Comparison of ENCODE assay signal across 19 cellular contexts in the genomic region with DNA sequence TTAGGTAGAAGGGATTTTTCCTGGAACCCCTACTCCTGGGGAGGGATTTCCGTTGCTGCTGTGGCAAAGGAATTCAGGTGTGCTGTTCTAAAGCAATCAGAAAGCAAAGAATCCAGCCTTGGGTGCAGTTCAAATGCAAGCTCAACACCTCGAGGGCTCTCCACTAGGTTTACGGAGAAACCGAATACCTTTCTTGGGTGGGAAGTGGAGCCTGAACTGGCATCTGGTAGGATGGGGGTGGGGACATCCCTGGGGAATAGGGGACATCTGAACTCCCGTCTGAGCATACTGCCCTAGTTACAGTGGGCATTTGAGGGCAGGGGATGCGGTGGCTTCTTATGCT. TPM values are rescaled to one million over a fixed set of nuclear protein-coding genes. Genes with fewer than 3 reads are reported as not detected.
DNase-seq lines count a peak whose midpoint lies in the region; ATAC-seq, FAIRE-seq and TF ChIP-seq lines count a peak whose summit lies in the region.
"Had no signal": no experiment of that assay in that cellular context is flagged by ENCODE, and none has a peak within 500 bp of the region (broad histone marks: within the 10 kb centered on the region; RNA-seq: fewer than 3 reads in every experiment).

No MANE protein-coding gene starts in this region.

- H3K36me3 ChIP-seq in Caco-2 (ENCODE audit: control insufficient read depth, insufficient read depth, low read length) (no peaks in the 10 kb centered on the region), H1 (ENCODE audit: control insufficient read depth in 2 of 4, insufficient read depth in 4 of 4, low read length in 3 of 4) (no peaks in the 10 kb centered on the region), muscle layer of duodenum (ENCODE audit: control insufficient read depth in 1 of 2, insufficient read depth in 2 of 2, low read length in 2 of 2) (no peaks in the 10 kb centered on the region)
- H3K36me3 ChIP-seq: gastrocnemius medialis, tibial artery had no signal

- H3K9me3 ChIP-seq in Caco-2 (no peaks in the 10 kb centered on the region), H1 (ENCODE audit: insufficient read depth in 2 of 2, low read depth in 1 of 2, low read length in 1 of 2) (no peaks in the 10 kb centered on the region), muscle layer of duodenum (ENCODE audit: control insufficient read depth in 1 of 2, low read length in 2 of 2) (no peaks in the 10 kb centered on the region)
- H3K9me3 ChIP-seq: gastrocnemius medialis, tibial artery had no signal

- no peak for DNase-seq in Caco-2
- DNase-seq in LNCaP clone FGC (ENCODE audit: low read depth): no peak
- no peak for DNase-seq in H1 (ENCODE audit: low read depth in 1 of 2, low spot score in 2 of 2)
- no peak for DNase-seq in NCI-H128 (lab: John Stamatoyannopoulos, UW; ENCODE audit: unreplicated experiment)
- no peak for DNase-seq in AML-193 (lab: John Stamatoyannopoulos, UW)
- no peak for DNase-seq in activated CD8-positive, alpha-beta memory T cell treated with anti-CD3 and anti-CD28 coated beads, Interleukin-2, amount 50 U/mL, for 4 hours
- DNase-seq: activated CD4-positive, alpha-beta T cell treated with anti-CD3 and anti-CD28 coated beads, Interleukin-2, amount 50 U/mL, for 1 hour; activated naive CD4-positive, alpha-beta T cell treated with anti-CD3 and anti-CD28 coated beads for 36 hours; gastrocnemius medialis; GDM1; mesenchymal stem cell; NCI-H1930; PC-3; tibial artery had no signal

- no peak overlapping the region for H2BK5ac ChIP-seq in H1 (ENCODE audit: low read depth, low read length)

- no peak for TF ChIP-seq EP300 in H1 (IDR thresholded peaks at IDR 0.05; ENCODE audit: borderline replicate concordance in 1 of 2, low read depth in 2 of 2, low read length in 2 of 2)

- peaks cover 8 to 49% of the 10 kb centered on the region in 2 experiments for H3K79me2 ChIP-seq in H1 (ENCODE audit: control insufficient read depth in 1 of 2, insufficient read depth in 2 of 2, low read length in 2 of 2)

- H3K79me1 ChIP-seq in H1 (ENCODE audit: low read depth, low read length): peaks cover 2% of the 10 kb centered on the region

- peaks cover 11% of the 10 kb centered on the region for H3K23me2 ChIP-seq in H1 (ENCODE audit: low read depth, low read length)

- TF ChIP-seq POLR2A in H1 (IDR thresholded peaks at IDR 0.05; ENCODE audit: control extremely low read depth in 1 of 2, low read depth in 2 of 2, low read length in 2 of 2): no peak

- H3K14ac ChIP-seq in H1 (ENCODE audit: insufficient read length): no peak overlapping the region

- H3K27ac ChIP-seq in H1 (ENCODE audit: low read depth, low read length): no peak overlapping the region
- H3K27ac ChIP-seq in muscle layer of duodenum (ENCODE audit: low read length): no peak overlapping the region
- H3K27ac ChIP-seq: gastrocnemius medialis had no signal

- H4K8ac ChIP-seq in H1 (ENCODE audit: extremely low read depth, insufficient read depth, low read length): no peak overlapping the region

- no peak overlapping the region for H2BK15ac ChIP-seq in H1 (ENCODE audit: low read length)

- peaks cover 11% of the 10 kb centered on the region for H3K36me3 Mint-ChIP-seq in Caco-2 (ENCODE audit: insufficient read depth, unreplicated experiment)

- WGBS in H1 (ENCODE audit: extremely low coverage in 1 of 2, insufficient coverage in 1 of 2, insufficient read length in 1 of 2, insufficient replicate concordance in 2 of 2, low coverage in 1 of 2, low lambda C conversion rate in 2 of 2, missing lambda C conversion rate in 1 of 2), 2 experiments: 13% methylated on average over 6 of the region's 6 CpGs; no CpG with 5 or more reads in 1 of the 2 experiments

- H3K9ac ChIP-seq in H1 (replicated peaks in 1 of 4; ENCODE audit: extremely low read depth in 1 of 4, low read depth in 3 of 4, low read length in 3 of 4): no peak overlapping the region

- H3K4me3 Mint-ChIP-seq in Caco-2 (ENCODE audit: unreplicated experiment): peak overlapping the region; percentile 94

- no peak for TF ChIP-seq RAD21 in H1 (IDR thresholded peaks at IDR 0.05 in 1 of 2, conservative IDR thresholded peaks at IDR 0.05 in 1 of 2; ENCODE audit: low read depth in 2 of 2, low read length in 2 of 2)

- H3K4me3 ChIP-seq in Caco-2 (ENCODE audit: low read depth, low read length) (no peak overlapping the region), LNCaP clone FGC (ENCODE audit: low read depth, low read length) (peak overlapping the region; percentile 77), H1 (ENCODE audit: extremely low read depth in 1 of 4, insufficient read depth in 2 of 4, low read depth in 3 of 4, low read length in 4 of 4) (peak overlapping the region; percentile 84 to 92 (median 90)), muscle layer of duodenum (ENCODE audit: low read depth in 1 of 2, low read length in 2 of 2) (peak overlapping the region; percentile 43 to 83)

- H3K56ac ChIP-seq in H1 (replicated peaks; ENCODE audit: insufficient read length, low read depth, low read length): no peak overlapping the region

- no peak overlapping the region for H2AK5ac ChIP-seq in H1 (ENCODE audit: low read depth, low read length)

- FAIRE-seq in H1 (lab: Jason Lieb, UNC): no peak
- FAIRE-seq: HTR-8/SVneo had no signal

- CTCF ChIA-PET in Caco-2 (lab: Charles Lee): no interaction called here
- CTCF ChIA-PET in H1 (lab: Charles Lee; ENCODE audit: partially characterized antibody): interaction anchor here (0.6 kb wide), 1 partner anchor 71 kb away, joined by 4 read pairs; no protein-coding TSS in a partner anchor

- TF ChIP-seq CTCF in Caco-2 (IDR thresholded peaks at IDR 0.05; ENCODE audit: insufficient read depth in 1 of 2, low read depth in 1 of 2, low read length in 1 of 2, severe bottlenecking in 1 of 2, unreplicated experiment in 1 of 2) (no peak), LNCaP clone FGC (IDR thresholded peaks at IDR 0.05; ENCODE audit: control insufficient read depth, extremely low read depth, insufficient read depth) (no peak), H1 (IDR thresholded peaks at IDR 0.05; ENCODE audit: control extremely low read depth in 1 of 3, insufficient read depth in 1 of 3, low read depth in 1 of 3, low read length in 3 of 3) (no peak)

- BruUV-seq in Caco-2 (replicated peaks; lab: Mats Ljungman, UMichigan): no TSS peak

- no peaks in the 10 kb centered on the region for H3K27me3 ChIP-seq in Caco-2 (replicated peaks; ENCODE audit: control insufficient read depth, insufficient read depth, low read length)
- H3K27me3 ChIP-seq in H1 (replicated peaks in 1 of 4; ENCODE audit: control insufficient read depth in 3 of 4, extremely low read depth in 1 of 4, insufficient read depth in 3 of 4, low read length in 3 of 4): peaks cover 0 to 2% (median under 1%) of the 10 kb centered on the region in 4 experiments; a peak in 2 of 7 replicates
- H3K27me3 ChIP-seq in muscle layer of duodenum (ENCODE audit: low read depth, low read length): no peaks in the 10 kb centered on the region
- H3K27me3 ChIP-seq: tibial artery had no signal

- H3K4ac ChIP-seq in H1 (replicated peaks; ENCODE audit: insufficient read length, low read depth, low read length): no peak overlapping the region

- no peak overlapping the region for H2BK20ac ChIP-seq in H1 (ENCODE audit: low read length)

- no peak for ATAC-seq in GM18870 (IDR thresholded peaks at IDR 0.05; ENCODE audit: unreplicated experiment)
- ATAC-seq: gastrocnemius medialis had no signal

- no peak overlapping the region for H4K91ac ChIP-seq in H1 (replicated peaks; ENCODE audit: insufficient read length, low read length)

- no peak overlapping the region for H4K5ac ChIP-seq in H1 (ENCODE audit: insufficient read length, low read depth, low read length)

- H2AFZ ChIP-seq in H1 (ENCODE audit: low read length): no peak overlapping the region

- no peak overlapping the region for H2BK120ac ChIP-seq in H1 (replicated peaks; ENCODE audit: low read depth, low read length)

- no peak overlapping the region for H3K18ac ChIP-seq in H1 (ENCODE audit: extremely low read depth, low read length)

- H3K27me3 Mint-ChIP-seq in Caco-2 (ENCODE audit: insufficient read depth, unreplicated experiment): no peaks in the 10 kb centered on the region

- no peaks in the 10 kb centered on the region for H3K4me1 Mint-ChIP-seq in Caco-2 (ENCODE audit: low read depth, unreplicated experiment)

- H3K4me1 ChIP-seq in Caco-2 (no peaks in the 10 kb centered on the region), H1 (replicated peaks in 1 of 4; ENCODE audit: control insufficient read depth in 3 of 4, insufficient read depth in 4 of 4, low read length in 3 of 4) (peaks cover 0 to 8% (median 4%) of the 10 kb centered on the region in 4 experiments; a peak in 4 of 7 replicates), muscle layer of duodenum (ENCODE audit: control insufficient read depth in 1 of 2, insufficient read depth in 2 of 2, low read length in 2 of 2) (peaks cover 4 to 9% of the 10 kb centered on the region in 2 donors)
- H3K4me1 ChIP-seq: gastrocnemius medialis had no signal

- intact Hi-C loops in Caco-2 (cut with micrococcal nuclease; ENCODE audit: unreplicated experiment): no loop called here

- H2BK12ac ChIP-seq in H1 (ENCODE audit: low read depth, low read length): no peak overlapping the region

- peak overlapping the region; percentile 88 to 90 for H3K4me2 ChIP-seq in H1 (ENCODE audit: insufficient read depth in 1 of 2, low read depth in 2 of 2, low read length in 2 of 2)

- H3K9me3 Mint-ChIP-seq in Caco-2 (ENCODE audit: unreplicated experiment): no peaks in the 10 kb centered on the region
- H3K9me3 Mint-ChIP-seq: activated naive CD4-positive, alpha-beta T cell treated with anti-CD3 and anti-CD28 coated beads for 36 hours; dendritic cell treated with granulocyte-macrophage colony-stimulating factor and Interleukin-4, amounts not matched to agents 40 ng/mL and 50 ng/mL, for 4 days had no signal

- POLR2A ChIA-PET in Caco-2 (lab: Charles Lee) (no interaction called here), H1 (lab: Charles Lee; ENCODE audit: partially characterized antibody) (no interaction called here)

- H3K23ac ChIP-seq in H1 (ENCODE audit: insufficient read length): no peak overlapping the region

- H4K20me1 ChIP-seq in H1 (replicated peaks in 1 of 2; ENCODE audit: control insufficient read depth in 1 of 2, insufficient read depth in 2 of 2, low read length in 2 of 2): peaks cover 5 to 7% of the 10 kb centered on the region in 2 experiments

- H3K27ac Mint-ChIP-seq in Caco-2 (ENCODE audit: unreplicated experiment): no peak overlapping the region
- H3K27ac Mint-ChIP-seq: activated naive CD4-positive, alpha-beta T cell treated with anti-CD3 and anti-CD28 coated beads for 36 hours; dendritic cell treated with granulocyte-macrophage colony-stimulating factor and Interleukin-4, amounts not matched to agents 40 ng/mL and 50 ng/mL, for 4 days had no signal

RNA-seq across cellular contexts. Expression of a gene that starts 1.5 kb away (rescaled TPM):
- 3.3 and 4.5 TPM in 2 replicates for total RNA-seq in Caco-2 (2022)
- 22.2 TPM in 2 replicates for total RNA-seq in H1 (2021; fragmentation: NEBNext Ultra II Directional; extraction: Animal tissue kit (Norgen Biotek cat#: 25700))
- polyA plus RNA-seq in H1 (2011; rRNA removed): 6.2 and 9.0 TPM in 2 replicates
- 7.8 TPM for polyA plus RNA-seq in H1 (2011; cell fraction: cytosol; rRNA removed)
- polyA plus RNA-seq in H1 (2011; cell fraction: nucleus; rRNA removed): 13.0 TPM
- 12.8 to 13.4 TPM (median 12.9 TPM) in 4 replicates for polyA plus RNA-seq in H1 (2012, experiment 1 of 2)
- 9.4 TPM for polyA plus RNA-seq in H1 (2012, experiment 2 of 2)
- 8.5 TPM for polyA plus RNA-seq in H1 (2013, experiment 1 of 2)
- polyA plus RNA-seq in H1 (2013, experiment 2 of 2): 9.3 TPM
- polyA minus RNA-seq in H1 (2011; rRNA and poly(A)+ RNA removed): 11.7 and 12.1 TPM in 2 replicates
- 8.6 TPM for polyA minus RNA-seq in H1 (2011; cell fraction: cytosol; rRNA and poly(A)+ RNA removed)
- 19.1 TPM for polyA minus RNA-seq in H1 (2011; cell fraction: nucleus; rRNA and poly(A)+ RNA removed)
- total RNA-seq: T-helper 1 cell treated with Interleukin-12 subunit alpha and Interleukin-12 subunit beta and Interleukin-4 antibody, amounts not matched to agents 30 ng/mL and 1 ng/mL, for 36 hours had no signal
